1 cellular context compared by ENCODE assay signal in the genomic region with DNA sequence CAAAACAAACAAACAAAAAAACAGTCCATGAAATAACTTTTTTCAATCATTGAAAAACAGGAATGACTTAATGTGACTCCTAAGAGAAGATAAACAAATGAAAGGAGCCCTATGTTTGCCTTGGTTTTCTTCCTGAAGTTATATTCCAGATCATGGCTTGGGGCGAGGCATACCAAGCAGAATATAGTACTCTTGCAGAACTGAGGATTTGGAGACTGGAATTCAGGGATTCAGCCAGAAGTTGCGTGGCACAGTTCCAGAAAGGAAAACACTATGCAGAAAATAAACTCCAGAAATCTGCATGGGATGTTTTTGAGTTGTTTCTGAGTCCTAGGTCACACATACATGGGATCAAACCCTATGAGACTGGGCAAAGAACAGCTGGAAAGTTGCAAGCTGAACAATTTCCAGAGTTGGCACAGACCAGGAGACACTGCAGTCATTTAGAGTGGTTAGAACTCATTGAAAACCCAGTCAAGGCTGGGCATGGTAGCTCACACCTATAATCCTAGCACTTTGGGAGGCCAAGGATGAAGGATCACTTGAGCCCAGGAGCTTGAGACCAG.
TF ChIP-seq lines count a peak whose summit lies in the region.

No MANE protein-coding gene starts in this region.

TF ChIP-seq in IMR-90, 13 proteins besides CTCF, POLR2A, EP300 and RAD21:
- TF ChIP-seq, protein P1, sequence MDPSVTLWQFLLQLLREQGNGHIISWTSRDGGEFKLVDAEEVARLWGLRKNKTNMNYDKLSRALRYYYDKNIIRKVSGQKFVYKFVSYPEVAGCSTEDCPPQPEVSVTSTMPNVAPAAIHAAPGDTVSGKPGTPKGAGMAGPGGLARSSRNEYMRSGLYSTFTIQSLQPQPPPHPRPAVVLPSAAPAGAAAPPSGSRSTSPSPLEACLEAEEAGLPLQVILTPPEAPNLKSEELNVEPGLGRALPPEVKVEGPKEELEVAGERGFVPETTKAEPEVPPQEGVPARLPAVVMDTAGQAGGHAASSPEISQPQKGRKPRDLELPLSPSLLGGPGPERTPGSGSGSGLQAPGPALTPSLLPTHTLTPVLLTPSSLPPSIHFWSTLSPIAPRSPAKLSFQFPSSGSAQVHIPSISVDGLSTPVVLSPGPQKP (IDR thresholded peaks at IDR 0.05; ENCODE audit: borderline replicate concordance, low read depth, low read length) = no peak
- TF ChIP-seq MAZ (IDR thresholded peaks at IDR 0.05; ENCODE audit: borderline replicate concordance, low read depth, low read length) = no peak
- TF ChIP-seq SMC3 (IDR thresholded peaks at IDR 0.05; ENCODE audit: low read depth, low read length) = no peak
- TF ChIP-seq MXI1 (IDR thresholded peaks at IDR 0.05; ENCODE audit: borderline replicate concordance, low read depth, low read length) = no peak
- TF ChIP-seq NFE2L2 (IDR thresholded peaks at IDR 0.05; ENCODE audit: low read depth, low read length) = no peak
- no peak for TF ChIP-seq CHD1 (IDR thresholded peaks at IDR 0.05; ENCODE audit: low read depth, low read length)
- no peak for TF ChIP-seq BHLHE40 (IDR thresholded peaks at IDR 0.05; ENCODE audit: low read depth, low read length)
- TF ChIP-seq, protein P2, sequence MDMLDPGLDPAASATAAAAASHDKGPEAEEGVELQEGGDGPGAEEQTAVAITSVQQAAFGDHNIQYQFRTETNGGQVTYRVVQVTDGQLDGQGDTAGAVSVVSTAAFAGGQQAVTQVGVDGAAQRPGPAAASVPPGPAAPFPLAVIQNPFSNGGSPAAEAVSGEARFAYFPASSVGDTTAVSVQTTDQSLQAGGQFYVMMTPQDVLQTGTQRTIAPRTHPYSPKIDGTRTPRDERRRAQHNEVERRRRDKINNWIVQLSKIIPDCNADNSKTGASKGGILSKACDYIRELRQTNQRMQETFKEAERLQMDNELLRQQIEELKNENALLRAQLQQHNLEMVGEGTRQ (IDR thresholded peaks at IDR 0.05; ENCODE audit: low read depth, low read length) = no peak
- no peak for TF ChIP-seq RFX5 (IDR thresholded peaks at IDR 0.05; ENCODE audit: low read depth, low read length)
- TF ChIP-seq CEBPB (IDR thresholded peaks at IDR 0.05; ENCODE audit: low read depth, low read length) = no peak
- TF ChIP-seq RCOR1 (IDR thresholded peaks at IDR 0.05; ENCODE audit: insufficient replicate concordance, low read length) = no peak
- no peak for TF ChIP-seq MAFK (IDR thresholded peaks at IDR 0.05; ENCODE audit: low read depth, low read length)
- TF ChIP-seq FOS (IDR thresholded peaks at IDR 0.05; ENCODE audit: low read depth, low read length) = no peak
